Comparison of ENCODE assay signal across 24 cellular contexts in genomic region chr18:57461652-57462269, GRCh38. TPM values are rescaled to one million over a fixed set of nuclear protein-coding genes. Genes with fewer than 3 reads are reported as not detected.
"Had no signal": no experiment of that assay in that cellular context is flagged by ENCODE, and none has a peak within 500 bp of the region (broad histone marks: within the 10 kb centered on the region; RNA-seq: fewer than 3 reads in every experiment).

No MANE protein-coding gene starts in this region.

- H3K9me3 ChIP-seq: left ventricle myocardium inferior, psoas muscle, stomach, upper lobe of left lung, uterus had no signal

- H3K9ac ChIP-seq: parathyroid adenoma had no signal

- H3K27ac Mint-ChIP-seq: dendritic cell treated with granulocyte-macrophage colony-stimulating factor and Interleukin-4, amounts not matched to agents 40 ng/mL and 50 ng/mL, for 4 days; effector memory CD8-positive, alpha-beta T cell; immature natural killer cell; naive B cell; nephron progenitor cell; stimulated activated naive B cell treated with anti-CD40 and anti-IgM and Interleukin-4, amounts not matched to agents 10 μg/mL and 1 μg/mL and 100 μg/mL, for 72 hours had no signal

- H3K4me1 ChIP-seq: foreskin keratinocyte, parathyroid adenoma, psoas muscle, spleen, uterus had no signal

- H3K4me3 Mint-ChIP-seq: dendritic cell treated with granulocyte-macrophage colony-stimulating factor and Interleukin-4, amounts not matched to agents 40 ng/mL and 50 ng/mL, for 4 days; effector memory CD8-positive, alpha-beta T cell; immature natural killer cell; naive B cell; nephron progenitor cell; stimulated activated naive B cell treated with anti-CD40 and anti-IgM and Interleukin-4, amounts not matched to agents 10 μg/mL and 1 μg/mL and 100 μg/mL, for 72 hours had no signal

- H3K27me3 ChIP-seq: foreskin keratinocyte, upper lobe of left lung, uterus had no signal

- H3K27ac ChIP-seq: foreskin keratinocyte, left ventricle myocardium inferior, parathyroid adenoma, psoas muscle, spleen, stomach, upper lobe of left lung, uterus had no signal

- FAIRE-seq: colon, keratinocyte had no signal

- DNase-seq: effector memory CD8-positive, alpha-beta T cell; foreskin keratinocyte; immature natural killer cell; left ventricle myocardium inferior; mesendoderm; naive B cell; nephron progenitor cell; psoas muscle; retina; spleen; stimulated activated CD4-positive, alpha-beta T cell treated with anti-CD3 and anti-CD28 coated beads, Interleukin-15, amount 100 ng/mL, for 24 hours; stimulated activated CD4-positive, alpha-beta T cell treated with anti-CD3 and anti-CD28 coated beads, Interleukin-1b, Interleukin-23, amount 100 ng/mL, for 48 hours; stimulated activated CD4-positive, alpha-beta T cell treated with anti-CD3 and anti-CD28 coated beads, Interleukin-4, amount 100 ng/mL, for 24 hours; stimulated activated naive B cell treated with anti-CD40 and anti-IgM and Interleukin-4, amounts not matched to agents 10 μg/mL and 1 μg/mL and 100 μg/mL, for 72 hours; stomach; substantia nigra; upper lobe of left lung; uterus had no signal

- H2AFZ ChIP-seq: parathyroid adenoma had no signal

- H3K9me3 Mint-ChIP-seq: dendritic cell treated with granulocyte-macrophage colony-stimulating factor and Interleukin-4, amounts not matched to agents 40 ng/mL and 50 ng/mL, for 4 days; nephron progenitor cell had no signal

- H3K4me1 Mint-ChIP-seq: immature natural killer cell, nephron progenitor cell had no signal

- H3K4me3 ChIP-seq: left ventricle myocardium inferior, psoas muscle, spleen, stomach, upper lobe of left lung, uterus had no signal

- H3K36me3 ChIP-seq: left ventricle myocardium inferior, spleen, stomach, upper lobe of left lung, uterus had no signal

- H3K79me2 ChIP-seq: parathyroid adenoma had no signal

- H3K36me3 Mint-ChIP-seq: immature natural killer cell; naive B cell; stimulated activated naive B cell treated with anti-CD40 and anti-IgM and Interleukin-4, amounts not matched to agents 10 μg/mL and 1 μg/mL and 100 μg/mL, for 72 hours had no signal

- ATAC-seq: effector memory CD8-positive, alpha-beta T cell; foreskin keratinocyte; psoas muscle; sciatic nerve; stimulated activated naive B cell treated with anti-CD40 and anti-IgM and Interleukin-4, amounts not matched to agents 10 μg/mL and 1 μg/mL and 100 μg/mL, for 72 hours had no signal

RNA-seq across cellular contexts. Expression of gene ONECUT2, which starts 26.6 kb away (rescaled TPM):
- total RNA-seq: sciatic nerve, skeletal muscle tissue had no signal
- polyA plus RNA-seq: immature natural killer cell had no signal
